8 cellular contexts compared by ENCODE assay signal in the genomic region with DNA sequence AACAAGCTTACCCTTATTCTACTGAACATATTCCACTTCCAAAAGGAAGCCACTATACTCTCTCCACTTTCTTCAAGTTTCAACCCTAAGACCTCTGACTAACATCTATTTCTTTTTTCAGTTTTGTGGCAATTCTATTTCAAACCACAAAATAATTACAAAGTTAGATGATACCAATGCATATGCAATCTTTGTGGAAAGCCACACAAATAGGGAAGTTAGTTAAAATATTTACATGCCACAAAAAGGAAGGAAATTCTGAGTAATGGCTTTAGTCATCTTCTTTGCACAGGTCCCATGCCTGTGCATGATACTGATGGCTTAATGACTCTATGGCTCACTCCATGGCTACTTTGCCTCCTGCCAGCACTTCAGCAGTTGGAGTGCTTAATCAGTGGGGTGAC. TPM values are rescaled to one million over a fixed set of nuclear protein-coding genes. Genes with fewer than 3 reads are reported as not detected.
A peak's percentile ranks its signal among the peaks of the same experiment; 100 is the strongest.
DNase-seq lines count a peak whose midpoint lies in the region; ATAC-seq and TF ChIP-seq lines count a peak whose summit lies in the region.

No MANE protein-coding gene starts in this region.

- H3K4me3 ChIP-seq in breast epithelium, result no peak overlapping the region
- H3K4me3 ChIP-seq in lung, result no peak overlapping the region

- POLR2A ChIA-PET in MCF 10A (lab: Yijun Ruan, JAX), result interaction anchor here (1.3 kb wide), 1 partner anchor 57 kb away, joined by 3 read pairs; the partner anchor contains the start of gene MCTP2

- no peak overlapping the region for H3K27ac Mint-ChIP-seq in MCF 10A (ENCODE audit: low read depth, unreplicated experiment)

- H3K4me1 ChIP-seq in breast epithelium, result no peaks in the 10 kb centered on the region
- H3K4me1 ChIP-seq in lung (ENCODE audit: control insufficient read depth in 2 of 2, insufficient read depth in 2 of 2, low read length in 2 of 2), result no peaks in the 10 kb centered on the region

- no peaks in the 10 kb centered on the region for H3K36me3 Mint-ChIP-seq in MCF 10A (ENCODE audit: insufficient read depth, unreplicated experiment)

- DNase-seq in MCF 10A (ENCODE audit: unreplicated experiment) (peak; percentile 49), breast epithelium (ENCODE audit: low spot score in 2 of 2) (no peak), SIG-M5 treated with dmso at 0.1 percent for 504 hours (lab: John Stamatoyannopoulos, UW; ENCODE audit: unreplicated experiment) (peak; percentile 80), lung (ENCODE audit: low spot score) (no peak), NCI-H345 treated with DMSO at 0.1 percent for 48 hours (lab: John Stamatoyannopoulos, UW; ENCODE audit: unreplicated experiment) (no peak), HuH-7 (ENCODE audit: low spot score) (no peak), NCI-H2227 treated with DMSO at 0.1 percent for 48 hours (lab: John Stamatoyannopoulos, UW) (no peak)

- H3K27me3 Mint-ChIP-seq in MCF 10A (ENCODE audit: insufficient read depth, unreplicated experiment), result no peaks in the 10 kb centered on the region

- no peak for TF ChIP-seq POLR2A in breast epithelium (IDR thresholded peaks at IDR 0.05)

- peaks cover 8% of the 10 kb centered on the region for H3K4me1 Mint-ChIP-seq in MCF 10A (ENCODE audit: insufficient read depth, unreplicated experiment)

- H3K36me3 ChIP-seq in breast epithelium, result no peaks in the 10 kb centered on the region
- no peaks in the 10 kb centered on the region for H3K36me3 ChIP-seq in lung (ENCODE audit: control insufficient read depth in 2 of 2, insufficient read depth in 2 of 2, low read length in 2 of 2)

- intact Hi-C loops in MCF 10A (cut with micrococcal nuclease) (no loop called here), breast epithelium (cut with DNase I; ENCODE audit: low total_unique reads) (no loop called here)

- TF ChIP-seq CTCF in MCF 10A (IDR thresholded peaks at IDR 0.05; ENCODE audit: unreplicated experiment) (no peak), breast epithelium (IDR thresholded peaks at IDR 0.05) (no peak), lung (IDR thresholded peaks at IDR 0.05; ENCODE audit: control extremely low read depth, extremely low read depth) (no peak)

- H3K9me3 ChIP-seq in breast epithelium (peaks cover 0 to 9% of the 10 kb centered on the region in 2 donors), lung (ENCODE audit: control insufficient read depth in 2 of 2, insufficient read depth in 1 of 2, low read length in 1 of 2) (peaks cover 0 to 2% of the 10 kb centered on the region in 2 donors)

- H3K4me3 Mint-ChIP-seq in MCF 10A (ENCODE audit: unreplicated experiment), result no peak overlapping the region

- ATAC-seq in HG02973 (IDR thresholded peaks at IDR 0.05; ENCODE audit: unreplicated experiment), result peak; percentile 96
- peak; percentile 69 for ATAC-seq in lung (ENCODE audit: insufficient read depth, low FRiP score)

- H3K27ac ChIP-seq in breast epithelium (no peak overlapping the region), lung (ENCODE audit: low read depth in 1 of 2, low read length in 1 of 2) (no peak overlapping the region)

- CTCF ChIA-PET in MCF 10A (lab: Yijun Ruan, JAX), result interaction anchor here (0.5 to 2.4 kb wide), 5 partner anchors 10 to 972 kb away, joined by 3 to 22 read pairs (median 3); no protein-coding TSS in a partner anchor

- H3K27me3 ChIP-seq in breast epithelium (no peaks in the 10 kb centered on the region), lung (ENCODE audit: control insufficient read depth, insufficient read depth) (no peaks in the 10 kb centered on the region)

- no TSS peak for BruUV-seq in MCF 10A (replicated peaks; lab: Mats Ljungman, UMichigan)

- H3K9me3 Mint-ChIP-seq in MCF 10A (ENCODE audit: unreplicated experiment), result peaks cover 22% of the 10 kb centered on the region

RNA-seq across cellular contexts. Expression of gene MCTP2, which starts 57.0 kb away (rescaled TPM):
- 20.5 and 25.7 TPM in 2 replicates for total RNA-seq in MCF 10A (2022)
- 10 to 100 TPM in 2 of 3 donors, 1 to 10 TPM in 1; 6.4 to 46.2 (median 25.9) TPM for total RNA-seq in breast epithelium
- total RNA-seq in lung, result 10 to 100 TPM; 34.9 to 92.5 TPM
- polyA plus RNA-seq in lung, result 10 to 100 TPM in 1 of 2 donors, 1 to 10 TPM in 1; 3.5 to 25.5 TPM

Comparison
In these comparisons a context has a peak if more than half of its experiments do, and no peak if none do; other contexts are left out.
1. DNase-seq: peak in MCF 10A (single experiment) and SIG-M5 treated with dmso at 0.1 percent for 504 hours (single experiment); none in breast epithelium (0 of 2), lung (single experiment), NCI-H345 treated with DMSO at 0.1 percent for 48 hours (single experiment), HuH-7 (single experiment) and NCI-H2227 treated with DMSO at 0.1 percent for 48 hours (single experiment).